ENCODE assay signal across 8 cellular contexts in genomic region chr11:60193687-60194433, GRCh38.
A peak's percentile ranks its signal among the peaks of the same experiment; 100 is the strongest.
DNase-seq lines count a peak whose midpoint lies in the region; ATAC-seq and TF ChIP-seq lines count a peak whose summit lies in the region.

No MANE protein-coding gene starts in this region.

- TF ChIP-seq RAD21 in Ishikawa (IDR thresholded peaks at IDR 0.05; ENCODE audit: low read depth), result peak; percentile 43; the same call in 1 of the 2 replicates

- H3K4me3 ChIP-seq in adipocyte (ENCODE audit: low read length), result no peak overlapping the region

- H3K9me3 ChIP-seq in adipocyte (ENCODE audit: control insufficient read depth, low read length), result no peaks in the 10 kb centered on the region

- no peaks in the 10 kb centered on the region for H3K36me3 ChIP-seq in adipocyte (ENCODE audit: control insufficient read depth, insufficient read depth, low read length, severe bottlenecking)

- H3K27me3 ChIP-seq in adipocyte (replicated peaks; ENCODE audit: control insufficient read depth, insufficient read depth, low read length), result peaks cover 9% of the 10 kb centered on the region

- ATAC-seq in GM21528 (IDR thresholded peaks at IDR 0.05; ENCODE audit: low FRiP score, unreplicated experiment), result peak; percentile 95
- ATAC-seq in HG03457 (IDR thresholded peaks at IDR 0.05; ENCODE audit: unreplicated experiment), result no peak

- no peak overlapping the region for H3K9ac ChIP-seq in adipocyte (ENCODE audit: low read length)

- H3K4me1 ChIP-seq in adipocyte (ENCODE audit: control insufficient read depth, insufficient read depth, low read length), result no peaks in the 10 kb centered on the region

- DNase-seq in ELF-1 (ENCODE audit: low read depth, low spot score) (peak; percentile 72), SKM-1 treated with dmso at 0.1 percent for 144 hours (lab: John Stamatoyannopoulos, UW; ENCODE audit: unreplicated experiment) (peak; percentile 85), adipocyte (ENCODE audit: low read depth) (peak; percentile 59), iPS DF 19.7 (ENCODE audit: low read depth, low spot score) (peak; percentile 54)
- peak; percentile 23 to 38 for DNase-seq in stimulated activated CD4-positive, alpha-beta T cell treated with anti-CD3 and anti-CD28 coated beads, Interleukin-1b, Interleukin-23, amount 100 ng/mL, for 1 hour (ENCODE audit: low read depth in 2 of 2)

- no peak for TF ChIP-seq EP300 in Ishikawa (IDR thresholded peaks at IDR 0.05; ENCODE audit: borderline replicate concordance)

TF ChIP-seq in Ishikawa, 13 proteins besides CTCF, POLR2A, EP300 and RAD21:
- no peak for TF ChIP-seq FOXM1 (IDR thresholded peaks at IDR 0.05; ENCODE audit: borderline replicate concordance, low read depth)
- TF ChIP-seq EGR1 (IDR thresholded peaks at IDR 0.05), result no peak
- TF ChIP-seq CEBPB (IDR thresholded peaks at IDR 0.05), result no peak
- TF ChIP-seq MAX (IDR thresholded peaks at IDR 0.05), result no peak
- TF ChIP-seq, protein P1, sequence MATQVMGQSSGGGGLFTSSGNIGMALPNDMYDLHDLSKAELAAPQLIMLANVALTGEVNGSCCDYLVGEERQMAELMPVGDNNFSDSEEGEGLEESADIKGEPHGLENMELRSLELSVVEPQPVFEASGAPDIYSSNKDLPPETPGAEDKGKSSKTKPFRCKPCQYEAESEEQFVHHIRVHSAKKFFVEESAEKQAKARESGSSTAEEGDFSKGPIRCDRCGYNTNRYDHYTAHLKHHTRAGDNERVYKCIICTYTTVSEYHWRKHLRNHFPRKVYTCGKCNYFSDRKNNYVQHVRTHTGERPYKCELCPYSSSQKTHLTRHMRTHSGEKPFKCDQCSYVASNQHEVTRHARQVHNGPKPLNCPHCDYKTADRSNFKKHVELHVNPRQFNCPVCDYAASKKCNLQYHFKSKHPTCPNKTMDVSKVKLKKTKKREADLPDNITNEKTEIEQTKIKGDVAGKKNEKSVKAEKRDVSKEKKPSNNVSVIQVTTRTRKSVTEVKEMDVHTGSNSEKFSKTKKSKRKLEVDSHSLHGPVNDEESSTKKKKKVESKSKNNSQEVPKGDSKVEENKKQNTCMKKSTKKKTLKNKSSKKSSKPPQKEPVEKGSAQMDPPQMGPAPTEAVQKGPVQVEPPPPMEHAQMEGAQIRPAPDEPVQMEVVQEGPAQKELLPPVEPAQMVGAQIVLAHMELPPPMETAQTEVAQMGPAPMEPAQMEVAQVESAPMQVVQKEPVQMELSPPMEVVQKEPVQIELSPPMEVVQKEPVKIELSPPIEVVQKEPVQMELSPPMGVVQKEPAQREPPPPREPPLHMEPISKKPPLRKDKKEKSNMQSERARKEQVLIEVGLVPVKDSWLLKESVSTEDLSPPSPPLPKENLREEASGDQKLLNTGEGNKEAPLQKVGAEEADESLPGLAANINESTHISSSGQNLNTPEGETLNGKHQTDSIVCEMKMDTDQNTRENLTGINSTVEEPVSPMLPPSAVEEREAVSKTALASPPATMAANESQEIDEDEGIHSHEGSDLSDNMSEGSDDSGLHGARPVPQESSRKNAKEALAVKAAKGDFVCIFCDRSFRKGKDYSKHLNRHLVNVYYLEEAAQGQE (IDR thresholded peaks at IDR 0.05; ENCODE audit: low read depth), result no peak
- no peak for TF ChIP-seq YY1 (IDR thresholded peaks at IDR 0.05; ENCODE audit: low read depth)
TF ChIP-seq in Ishikawa: peak in this region for 0.

Comparison
In these comparisons a context has a peak if more than half of its experiments do, and no peak if none do; other contexts are left out.
1. DNase-seq: peak in every context shown above with its lines; median percentile 85 in SKM-1 treated with dmso at 0.1 percent for 144 hours; 72 in ELF-1; 59 in adipocyte; 54 in iPS DF 19.7; 30 in stimulated activated CD4-positive, alpha-beta T cell treated with anti-CD3 and anti-CD28 coated beads, Interleukin-1b, Interleukin-23, amount 100 ng/mL, for 1 hour.